In genomic region chr14:104309657-104310369, GRCh38 we compare ENCODE assay signal across 16 cellular contexts.
A peak's percentile ranks its signal among the peaks of the same experiment; 100 is the strongest.
DNase-seq lines count a peak whose midpoint lies in the region; ATAC-seq, FAIRE-seq and TF ChIP-seq lines count a peak whose summit lies in the region.
"Had no signal": no experiment of that assay in that cellular context is flagged by ENCODE, and none has a peak within 500 bp of the region (broad histone marks: within the 10 kb centered on the region; RNA-seq: fewer than 3 reads in every experiment).

No MANE protein-coding gene starts in this region.

- intact Hi-C loops in kidney (cut with DNase I) (no loop called here), posterior vena cava (cut with DNase I) (no loop called here)

- H3K27ac ChIP-seq in RWPE2 (ENCODE audit: poor library complexity, severe bottlenecking) (no peak overlapping the region), kidney (ENCODE audit: low read depth in 2 of 2, low read length in 2 of 2) (no peak overlapping the region), SJCRH30 (no peak overlapping the region)
- H3K27ac ChIP-seq: BLaER1 treated with 17β-estradiol and CSF1 and Interleukin-3, amounts not matched to agents 10 nM and 100 nM; GM23248; HL-60 had no signal

- no peaks in the 10 kb centered on the region for H3K36me3 ChIP-seq in RWPE2 (ENCODE audit: low read depth)
- H3K36me3 ChIP-seq in kidney (ENCODE audit: control insufficient read depth in 1 of 2, insufficient read depth in 2 of 2, low read length in 2 of 2): no peaks in the 10 kb centered on the region
- no peaks in the 10 kb centered on the region for H3K36me3 ChIP-seq in SJCRH30
- H3K36me3 ChIP-seq: BLaER1 treated with 17β-estradiol and CSF1 and Interleukin-3, amounts not matched to agents 10 nM and 100 nM had no signal

- H3K9me3 ChIP-seq in RWPE2 (ENCODE audit: severe bottlenecking) (no peaks in the 10 kb centered on the region), kidney (ENCODE audit: control insufficient read depth in 1 of 2, low read length in 2 of 2) (no peaks in the 10 kb centered on the region), SJCRH30 (replicated peaks) (no peaks in the 10 kb centered on the region)

- DNase-seq in activated naive CD4-positive, alpha-beta T cell treated with anti-CD3 and anti-CD28 coated beads, Interleukin-2, amount 50 U/mL, for 16 hours: peak; percentile 1
- no peak for DNase-seq in activated naive CD4-positive, alpha-beta T cell (lab: John Stamatoyannopoulos, UW)
- peak; percentile 34 for DNase-seq in RWPE2 (ENCODE audit: low spot score)
- DNase-seq in kidney: peak; percentile 54
- peak; percentile 62 for DNase-seq in posterior vena cava (ENCODE audit: low spot score)
- DNase-seq in ureter (ENCODE audit: low spot score): no peak
- DNase-seq in iPS-NIHi11 (ENCODE audit: low spot score): no peak
- no peak for DNase-seq in SJCRH30
- DNase-seq: 8988T; CD4-positive, CD25-positive, alpha-beta regulatory T cell; DMS53; GF-D8; GM23248; H7 had no signal

- no peak overlapping the region for H3K9ac ChIP-seq in kidney (ENCODE audit: low read length in 2 of 2)
- H3K9ac ChIP-seq: BLaER1 treated with 17β-estradiol and CSF1 and Interleukin-3, amounts not matched to agents 10 nM and 100 nM; GM23248 had no signal

- no peak for TF ChIP-seq CTCF in RWPE2 (IDR thresholded peaks at IDR 0.05; ENCODE audit: poor library complexity, severe bottlenecking)
- TF ChIP-seq CTCF in kidney (IDR thresholded peaks at IDR 0.05; ENCODE audit: borderline replicate concordance, extremely low read depth, insufficient read depth): no peak

- H3K4me3 ChIP-seq in RWPE2 (ENCODE audit: severe bottlenecking) (no peak overlapping the region), kidney (ENCODE audit: low read length in 2 of 2) (no peak overlapping the region), SJCRH30 (no peak overlapping the region)
- H3K4me3 ChIP-seq: BLaER1 treated with 17β-estradiol and CSF1 and Interleukin-3, amounts not matched to agents 10 nM and 100 nM; GM23248 had no signal

- no peak for FAIRE-seq in kidney (lab: Jason Lieb, UNC)

- ATAC-seq in RWPE2 (ENCODE audit: low read depth): no peak; the same call in 2 of the 3 replicates

- no peaks in the 10 kb centered on the region for H3K4me1 ChIP-seq in RWPE2 (ENCODE audit: insufficient read depth, poor library complexity, severe bottlenecking)
- H3K4me1 ChIP-seq in kidney (ENCODE audit: control insufficient read depth in 1 of 2, insufficient read depth in 1 of 2, low read depth in 1 of 2, low read length in 2 of 2): no peaks in the 10 kb centered on the region
- H3K4me1 ChIP-seq in SJCRH30: no peaks in the 10 kb centered on the region

- peaks cover 25% of the 10 kb centered on the region for H3K27me3 ChIP-seq in RWPE2 (ENCODE audit: insufficient read depth, poor library complexity, severe bottlenecking)
- H3K27me3 ChIP-seq in SJCRH30: no peaks in the 10 kb centered on the region
- H3K27me3 ChIP-seq: BLaER1 treated with 17β-estradiol and CSF1 and Interleukin-3, amounts not matched to agents 10 nM and 100 nM had no signal

Comparison
In these comparisons a context has a peak if more than half of its experiments do, and no peak if none do; other contexts are left out.
1. DNase-seq: peak in activated naive CD4-positive, alpha-beta T cell treated with anti-CD3 and anti-CD28 coated beads, Interleukin-2, amount 50 U/mL, for 16 hours (single experiment), RWPE2 (single experiment), kidney (single experiment) and posterior vena cava (single experiment); none in activated naive CD4-positive, alpha-beta T cell (0 of 4), ureter (single experiment), iPS-NIHi11 (single experiment) and SJCRH30 (0 of 2).